ENCODE assay signal across 25 cellular contexts in the genomic region with DNA sequence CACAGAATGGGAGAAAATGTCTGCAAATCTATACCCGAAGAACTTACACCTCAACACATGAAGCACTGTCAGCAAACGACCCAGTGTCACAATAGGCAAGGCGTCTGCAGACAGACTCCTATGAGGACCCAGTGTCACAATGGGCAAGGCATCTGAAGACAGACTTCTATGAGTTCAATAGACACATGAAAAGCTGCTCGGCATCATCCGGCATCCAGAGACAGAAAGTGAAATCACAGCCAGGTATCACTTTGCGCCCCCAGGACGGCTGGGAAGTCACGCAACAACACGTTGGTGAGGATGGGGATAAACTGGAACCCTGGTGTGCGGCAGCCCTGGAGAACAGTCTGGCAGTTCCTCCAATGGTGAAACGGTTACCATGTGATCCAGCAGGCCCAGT.
DNase-seq lines count a peak whose midpoint lies in the region; ATAC-seq, FAIRE-seq and TF ChIP-seq lines count a peak whose summit lies in the region.
"Had no signal": no experiment of that assay in that cellular context is flagged by ENCODE, and none has a peak within 500 bp of the region (broad histone marks: within the 10 kb centered on the region; RNA-seq: fewer than 3 reads in every experiment).

No MANE protein-coding gene starts in this region.

- H3K4me1 ChIP-seq in BLaER1 treated with 17β-estradiol and CSF1 and Interleukin-3, amounts not matched to agents 10 nM and 100 nM = peaks cover 73 to 95% (median 91%) of the 10 kb centered on the region in 10 experiments
- H3K4me1 ChIP-seq in kidney (ENCODE audit: control insufficient read depth in 1 of 2, insufficient read depth in 1 of 2, low read depth in 1 of 2, low read length in 2 of 2) = no peaks in the 10 kb centered on the region
- H3K4me1 ChIP-seq: body of pancreas had no signal

- H3K9me3 ChIP-seq in BLaER1 treated with 17β-estradiol and CSF1 and Interleukin-3, amounts not matched to agents 10 nM and 100 nM (replicated peaks in 1 of 11) = no peaks in the 10 kb centered on the region
- no peaks in the 10 kb centered on the region for H3K9me3 ChIP-seq in kidney (ENCODE audit: control insufficient read depth in 1 of 2, low read length in 2 of 2)
- H3K9me3 ChIP-seq: body of pancreas, SJCRH30 had no signal

- CTCF ChIA-PET in activated CD4-positive, alpha-beta T cell treated with anti-CD3 and anti-CD28 coated beads for 36 hours (lab: Charles Lee) = no interaction called here
- CTCF ChIA-PET in activated CD8-positive, alpha-beta T cell treated with anti-CD3 and anti-CD28 coated beads for 36 hours (lab: Charles Lee) = no interaction called here

- H3K27ac Mint-ChIP-seq in activated CD4-positive, alpha-beta T cell treated with anti-CD3 and anti-CD28 coated beads for 36 hours = no peak overlapping the region
- peak overlapping the region; percentile 27 for H3K27ac Mint-ChIP-seq in activated CD8-positive, alpha-beta T cell treated with anti-CD3 and anti-CD28 coated beads for 36 hours

- H3K9me3 Mint-ChIP-seq in activated CD4-positive, alpha-beta T cell treated with anti-CD3 and anti-CD28 coated beads for 36 hours (ENCODE audit: low read depth) = no peaks in the 10 kb centered on the region
- no peaks in the 10 kb centered on the region for H3K9me3 Mint-ChIP-seq in activated CD8-positive, alpha-beta T cell treated with anti-CD3 and anti-CD28 coated beads for 36 hours

- no peak overlapping the region for H3K4me3 Mint-ChIP-seq in activated CD4-positive, alpha-beta T cell treated with anti-CD3 and anti-CD28 coated beads for 36 hours
- no peak overlapping the region for H3K4me3 Mint-ChIP-seq in activated CD8-positive, alpha-beta T cell treated with anti-CD3 and anti-CD28 coated beads for 36 hours

- POLR2A ChIA-PET in activated CD4-positive, alpha-beta T cell treated with anti-CD3 and anti-CD28 coated beads for 36 hours (lab: Charles Lee) = no interaction called here
- POLR2A ChIA-PET in activated CD8-positive, alpha-beta T cell treated with anti-CD3 and anti-CD28 coated beads for 36 hours (lab: Charles Lee) = interaction anchor here (1.8 kb wide), 1 partner anchor 11 kb away, joined by 3 read pairs; no protein-coding TSS in a partner anchor

- FAIRE-seq in kidney (lab: Jason Lieb, UNC) = no peak
- FAIRE-seq: A204.1, K562 had no signal

- peaks cover 59% of the 10 kb centered on the region for H3K4me1 Mint-ChIP-seq in activated CD4-positive, alpha-beta T cell treated with anti-CD3 and anti-CD28 coated beads for 36 hours
- H3K4me1 Mint-ChIP-seq in activated CD8-positive, alpha-beta T cell treated with anti-CD3 and anti-CD28 coated beads for 36 hours (ENCODE audit: low read depth) = peaks cover 50% of the 10 kb centered on the region

- no peak overlapping the region for H3K4me3 ChIP-seq in BLaER1 treated with 17β-estradiol and CSF1 and Interleukin-3, amounts not matched to agents 10 nM and 100 nM
- no peak overlapping the region for H3K4me3 ChIP-seq in kidney (ENCODE audit: low read length in 2 of 2)
- H3K4me3 ChIP-seq: body of pancreas, K562, SJCRH30 had no signal

- no peak overlapping the region for H3K9ac ChIP-seq in BLaER1 treated with 17β-estradiol and CSF1 and Interleukin-3, amounts not matched to agents 10 nM and 100 nM
- no peak overlapping the region for H3K9ac ChIP-seq in kidney (ENCODE audit: low read length in 2 of 2)

- peak; percentile 41 for DNase-seq in activated CD4-positive, alpha-beta T cell treated with anti-CD3 and anti-CD28 coated beads for 36 hours
- no peak for DNase-seq in activated CD4-positive, alpha-beta T cell treated with anti-CD3 and anti-CD28 coated beads for 1 hour
- no peak for DNase-seq in activated CD8-positive, alpha-beta T cell treated with anti-CD3 and anti-CD28 coated beads for 36 hours
- DNase-seq in kidney (peak; percentile 38), erythroblast (lab: John Stamatoyannopoulos, UW) (no peak), midbrain (lab: John Stamatoyannopoulos, UW) (no peak)
- DNase-seq: activated CD8-positive, alpha-beta memory T cell treated with anti-CD3 and anti-CD28 coated beads, Interleukin-2, amount 50 U/mL, for 48 hours; cortex of kidney; foreskin melanocyte; kidney glomerular epithelial cell; mesenchymal stem cell; NCI-H1930; NCI-H226; PC-3; SJCRH30; stimulated activated CD4-positive, alpha-beta T cell treated with anti-CD3 and anti-CD28 coated beads, Interleukin-12 subunit alpha, Interleukin-12 subunit beta, amount 100 ng/mL, for 4 hours; T-helper 9 cell had no signal

- peak overlapping the region; percentile 91 to 99 (median 97) for H3K4me2 ChIP-seq in BLaER1 treated with 17β-estradiol and CSF1 and Interleukin-3, amounts not matched to agents 10 nM and 100 nM

- H3K36me3 Mint-ChIP-seq in activated CD4-positive, alpha-beta T cell treated with anti-CD3 and anti-CD28 coated beads for 36 hours (ENCODE audit: low read depth) = peaks cover under 1% of the 10 kb centered on the region
- H3K36me3 Mint-ChIP-seq in activated CD8-positive, alpha-beta T cell treated with anti-CD3 and anti-CD28 coated beads for 36 hours (ENCODE audit: low read depth) = peaks cover 3% of the 10 kb centered on the region

- no peaks in the 10 kb centered on the region for H3K27me3 Mint-ChIP-seq in activated CD4-positive, alpha-beta T cell treated with anti-CD3 and anti-CD28 coated beads for 36 hours
- no peaks in the 10 kb centered on the region for H3K27me3 Mint-ChIP-seq in activated CD8-positive, alpha-beta T cell treated with anti-CD3 and anti-CD28 coated beads for 36 hours

- ATAC-seq in activated CD4-positive, alpha-beta T cell treated with anti-CD3 and anti-CD28 coated beads for 36 hours = no peak
- no peak for ATAC-seq in activated CD8-positive, alpha-beta T cell treated with anti-CD3 and anti-CD28 coated beads for 36 hours
- ATAC-seq in GM21515 (IDR thresholded peaks at IDR 0.05; ENCODE audit: unreplicated experiment) = no peak
- ATAC-seq: activated CD4-positive, CD25-positive, alpha-beta regulatory T cell treated with anti-CD3 and anti-CD28 coated beads, Interleukin-2, amount 50 U/mL, for 24 hours; body of pancreas; K562; PC-3 had no signal

- no peak for TF ChIP-seq POLR2A in erythroblast (IDR thresholded peaks at IDR 0.05; ENCODE audit: low read length)

- TF ChIP-seq CTCF in activated CD8-positive, alpha-beta T cell treated with anti-CD3 and anti-CD28 coated beads for 36 hours (IDR thresholded peaks at IDR 0.05) = no peak
- no peak for TF ChIP-seq CTCF in kidney (IDR thresholded peaks at IDR 0.05; ENCODE audit: borderline replicate concordance, extremely low read depth, insufficient read depth)

- peaks cover 0 to 17% (median 4%) of the 10 kb centered on the region in 11 experiments; a peak in 6 of 22 replicates for H3K36me3 ChIP-seq in BLaER1 treated with 17β-estradiol and CSF1 and Interleukin-3, amounts not matched to agents 10 nM and 100 nM
- no peaks in the 10 kb centered on the region for H3K36me3 ChIP-seq in kidney (ENCODE audit: control insufficient read depth in 1 of 2, insufficient read depth in 2 of 2, low read length in 2 of 2)
- H3K36me3 ChIP-seq: SJCRH30 had no signal

- H3K27me3 ChIP-seq in BLaER1 treated with 17β-estradiol and CSF1 and Interleukin-3, amounts not matched to agents 10 nM and 100 nM = peaks cover 0 to 21% (median 0%) of the 10 kb centered on the region in 11 experiments; a peak in 3 of 22 replicates
- H3K27me3 ChIP-seq: body of pancreas, SJCRH30 had no signal

- H4K20me1 ChIP-seq in BLaER1 treated with 17β-estradiol and CSF1 and Interleukin-3, amounts not matched to agents 10 nM and 100 nM = peaks cover 0 to 98% (median 79%) of the 10 kb centered on the region in 11 experiments; a peak in 19 of 22 replicates

- no peak overlapping the region for H3K27ac ChIP-seq in BLaER1 treated with 17β-estradiol and CSF1 and Interleukin-3, amounts not matched to agents 10 nM and 100 nM
- no peak overlapping the region for H3K27ac ChIP-seq in kidney (ENCODE audit: low read depth in 2 of 2, low read length in 2 of 2)
- H3K27ac ChIP-seq: body of pancreas, C4-2B, epithelial cell of prostate, SJCRH30 had no signal

- intact Hi-C loops in activated CD4-positive, alpha-beta T cell treated with anti-CD3 and anti-CD28 coated beads for 36 hours (cut with DNase I, micrococcal nuclease) = loop anchor here in 1 of 2 experiments (5.0 kb wide), 5 partner anchors 169 to 1021 kb away; partner anchors contain the start of gene EIF3B
- intact Hi-C loops in activated CD8-positive, alpha-beta T cell treated with anti-CD3 and anti-CD28 coated beads for 36 hours (cut with micrococcal nuclease) = no loop called here
- intact Hi-C loops in kidney (cut with DNase I) = no loop called here

Comparison
In these comparisons a context has a peak if more than half of its experiments do, and no peak if none do; other contexts are left out.
1. DNase-seq: peak in activated CD4-positive, alpha-beta T cell treated with anti-CD3 and anti-CD28 coated beads for 36 hours (single experiment) and kidney (single experiment); none in activated CD4-positive, alpha-beta T cell treated with anti-CD3 and anti-CD28 coated beads for 1 hour (single experiment), activated CD8-positive, alpha-beta T cell treated with anti-CD3 and anti-CD28 coated beads for 36 hours (single experiment), erythroblast (0 of 2) and midbrain (single experiment).